ENCODE assay signal across 2 cellular contexts in the genomic region with DNA sequence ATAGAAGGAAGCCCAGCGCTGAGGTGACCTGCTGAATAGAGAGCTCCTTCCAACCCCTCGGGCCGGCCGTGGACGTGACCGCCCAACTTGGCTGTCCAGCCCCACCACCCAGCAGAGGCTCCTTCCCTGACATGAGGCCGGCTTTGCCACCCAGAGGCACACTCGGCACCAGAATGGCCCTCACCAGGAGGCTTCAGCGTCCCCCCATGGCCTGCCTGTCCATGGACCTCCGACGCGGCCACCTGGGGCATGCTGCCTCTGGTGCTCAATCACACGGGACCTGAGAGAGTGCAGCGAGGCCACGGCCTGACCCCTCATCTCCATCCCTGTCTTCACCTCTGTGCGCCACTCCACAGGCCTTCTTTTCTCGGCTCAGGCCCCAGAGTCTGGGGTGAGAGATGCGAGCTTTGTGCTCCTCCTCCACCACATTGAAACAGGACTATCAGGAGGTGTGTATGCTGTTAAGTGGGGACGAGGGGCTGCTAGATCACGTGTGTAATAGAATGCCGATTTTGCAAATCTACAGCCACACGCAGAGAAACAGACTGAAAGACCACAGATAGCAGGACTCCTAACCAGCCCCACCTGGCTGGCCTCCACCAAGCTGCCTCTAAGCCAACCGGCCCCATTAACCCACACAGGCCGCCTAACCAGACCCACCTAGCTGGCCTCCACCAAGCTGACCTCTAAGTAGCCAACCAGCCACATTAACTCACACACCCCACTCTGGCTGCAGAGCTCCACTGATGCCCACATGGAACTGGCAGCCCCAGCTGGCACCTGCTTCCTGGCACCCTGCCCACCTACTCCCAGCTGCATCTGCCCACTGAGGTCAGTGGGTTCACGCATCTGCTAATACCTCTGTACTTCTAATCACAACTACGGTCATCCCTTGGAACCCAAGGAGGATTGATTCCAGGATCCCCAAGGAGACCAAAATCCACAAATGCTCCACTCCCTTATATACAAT.
TF ChIP-seq lines count a peak whose summit lies in the region.

No MANE protein-coding gene starts in this region.

TF ChIP-seq in IMR-90, 13 proteins besides CTCF, POLR2A, EP300 and RAD21:
- peak; percentile 44 for TF ChIP-seq MAFK (IDR thresholded peaks at IDR 0.05; ENCODE audit: low read depth, low read length)
- TF ChIP-seq, protein P1, sequence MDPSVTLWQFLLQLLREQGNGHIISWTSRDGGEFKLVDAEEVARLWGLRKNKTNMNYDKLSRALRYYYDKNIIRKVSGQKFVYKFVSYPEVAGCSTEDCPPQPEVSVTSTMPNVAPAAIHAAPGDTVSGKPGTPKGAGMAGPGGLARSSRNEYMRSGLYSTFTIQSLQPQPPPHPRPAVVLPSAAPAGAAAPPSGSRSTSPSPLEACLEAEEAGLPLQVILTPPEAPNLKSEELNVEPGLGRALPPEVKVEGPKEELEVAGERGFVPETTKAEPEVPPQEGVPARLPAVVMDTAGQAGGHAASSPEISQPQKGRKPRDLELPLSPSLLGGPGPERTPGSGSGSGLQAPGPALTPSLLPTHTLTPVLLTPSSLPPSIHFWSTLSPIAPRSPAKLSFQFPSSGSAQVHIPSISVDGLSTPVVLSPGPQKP (IDR thresholded peaks at IDR 0.05; ENCODE audit: borderline replicate concordance, low read depth, low read length): no peak
TF ChIP-seq in IMR-90: peak in this region for 1.

TF ChIP-seq in H1, 55 proteins besides CTCF, POLR2A, EP300 and RAD21:
- no peak for TF ChIP-seq TCF12 (IDR thresholded peaks at IDR 0.05; ENCODE audit: low read depth, low read length)
- TF ChIP-seq TBP (IDR thresholded peaks at IDR 0.05; ENCODE audit: low read depth, low read length): no peak
- TF ChIP-seq CEBPB (IDR thresholded peaks at IDR 0.05; ENCODE audit: low read depth, low read length): no peak
- no peak for TF ChIP-seq SIX5 (IDR thresholded peaks at IDR 0.05; ENCODE audit: low read depth, low read length)
- no peak for TF ChIP-seq ASH2L (IDR thresholded peaks at IDR 0.05; ENCODE audit: low read length)
- TF ChIP-seq GTF2F1 (IDR thresholded peaks at IDR 0.05; ENCODE audit: borderline replicate concordance, low read depth, low read length): no peak
- no peak for TF ChIP-seq YY1 (IDR thresholded peaks at IDR 0.05; ENCODE audit: low read depth, low read length)
- no peak for TF ChIP-seq KDM5A (IDR thresholded peaks at IDR 0.05; ENCODE audit: low read length)
- no peak for TF ChIP-seq SAP30 (IDR thresholded peaks at IDR 0.05; ENCODE audit: insufficient read depth, insufficient replicate concordance, low read length)
